ENCODE assay signal across 1 cellular context in the genomic region with DNA sequence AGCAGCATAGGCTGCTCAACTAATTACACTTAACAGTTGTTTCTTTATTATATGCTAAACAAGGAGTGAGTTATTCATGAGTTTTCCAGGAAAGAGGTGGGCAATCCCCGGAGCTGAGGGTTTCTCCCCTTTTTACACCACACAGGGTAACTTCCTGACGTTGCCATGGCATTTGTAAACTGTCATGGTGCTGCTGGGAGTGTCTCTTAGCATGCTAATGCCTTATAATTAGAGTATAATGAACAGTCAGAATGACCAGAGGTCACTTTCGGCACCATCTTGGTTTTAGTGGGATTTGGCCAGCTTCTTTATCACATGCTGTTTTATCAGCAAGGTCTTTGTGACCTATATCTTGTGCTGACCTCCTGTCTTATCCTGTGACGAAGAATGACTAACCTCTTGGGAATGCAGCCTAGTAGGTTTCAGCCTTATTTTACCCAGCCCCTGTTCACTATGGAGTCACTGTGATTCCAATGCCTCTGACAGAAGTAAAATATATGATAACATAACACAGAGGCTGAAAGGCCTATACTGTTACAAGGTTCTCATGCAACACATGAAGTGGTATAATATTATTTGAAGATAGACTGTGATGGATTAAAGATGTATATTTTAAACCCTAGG.
TF ChIP-seq lines count a peak whose summit lies in the region.

No MANE protein-coding gene starts in this region.

TF ChIP-seq in K562, 482 proteins besides CTCF, POLR2A, EP300 and RAD21 (continues in another document):
- TF ChIP-seq L3MBTL2 (IDR thresholded peaks at IDR 0.05) (peak; percentile 27; the same call in 1 of the 2 replicates), MEIS2 (IDR thresholded peaks at IDR 0.05; ENCODE audit: partially characterized antibody) (peak; percentile 35), JUN (IDR thresholded peaks at IDR 0.05; ENCODE audit: borderline replicate concordance, low read depth, low read length) (peak; percentile 74; the same call in 1 of the 2 replicates), JUN (CRISPR knock-in tag; IDR thresholded peaks at IDR 0.05; ENCODE audit: borderline replicate concordance) (no peak), DPF2 (IDR thresholded peaks at IDR 0.05) (peak; percentile 66), KAT7 (CRISPR knock-in tag; IDR thresholded peaks at IDR 0.05; ENCODE audit: borderline replicate concordance) (no peak), JUND (IDR thresholded peaks at IDR 0.05; ENCODE audit: borderline replicate concordance, low read depth, low read length) (peak; percentile 94), JUND (tag; IDR thresholded peaks at IDR 0.05; ENCODE audit: borderline replicate concordance, low read depth, low read length) (peak; percentile 95; the same call in 2 of the 3 replicates), ZNF444 (CRISPR knock-in tag; IDR thresholded peaks at IDR 0.05) (no peak), NR2C2 (CRISPR knock-in tag; IDR thresholded peaks at IDR 0.05) (no peak), NR2C2 (tag; IDR thresholded peaks at IDR 0.05) (peak; percentile 84), RUNX1 (IDR thresholded peaks at IDR 0.05; ENCODE audit: low read depth) (no peak), CTBP1 (IDR thresholded peaks at IDR 0.05; ENCODE audit: borderline replicate concordance) (0 out of 2 replicates have a peak, but pooled peaks have one; percentile 54), ARID1B (IDR thresholded peaks at IDR 0.05) (peak; percentile 79), NONO (IDR thresholded peaks at IDR 0.05; ENCODE audit: low read depth in 2 of 2, low read length in 1 of 2) (no peak), XRCC5 (IDR thresholded peaks at IDR 0.05; ENCODE audit: low read depth, low read length) (no peak), NFYB (IDR thresholded peaks at IDR 0.05; ENCODE audit: extremely low read depth, insufficient read length) (no peak), ZNF717 (CRISPR knock-in tag; IDR thresholded peaks at IDR 0.05) (no peak), PML (IDR thresholded peaks at IDR 0.05; ENCODE audit: low read length) (no peak), KDM1A (IDR thresholded peaks at IDR 0.05) (0 out of 4 replicates have a peak, but pooled peaks of 1 of the 2 experiments have one; percentile 38), FOXJ2 (tag; IDR thresholded peaks at IDR 0.05) (0 out of 2 replicates have a peak, but pooled peaks have one; percentile 28), ESRRA (IDR thresholded peaks at IDR 0.05; ENCODE audit: borderline replicate concordance, low read depth) (peak; percentile 89), RBM22 (IDR thresholded peaks at IDR 0.05; ENCODE audit: low read depth, low read length, poor library complexity, severe bottlenecking) (no peak), SUPT5H (IDR thresholded peaks at IDR 0.05) (no peak), EZH2 (IDR thresholded peaks at IDR 0.05; ENCODE audit: borderline replicate concordance, low read depth, low read length) (no peak), ZNF239 (CRISPR knock-in tag; IDR thresholded peaks at IDR 0.05) (no peak), FOSL1 (tag; conservative IDR thresholded peaks at IDR 0.05) (peak; percentile 96), CREM (IDR thresholded peaks at IDR 0.05; ENCODE audit: low read depth) (peak; percentile 48), TEAD2 (tag; IDR thresholded peaks at IDR 0.05) (0 out of 2 replicates have a peak, but pooled peaks have one; percentile 49), FOXM1 (IDR thresholded peaks at IDR 0.05; ENCODE audit: low read depth) (no peak), FOXM1 (CRISPR knock-in tag; IDR thresholded peaks at IDR 0.05; ENCODE audit: low read depth) (no peak), EHMT2 (IDR thresholded peaks at IDR 0.05) (peak; percentile 71; the same call in 1 of the 2 replicates), ADNP (tag; IDR thresholded peaks at IDR 0.05) (peak; percentile 48; the same call in 1 of the 2 replicates), TCF7L2 (IDR thresholded peaks at IDR 0.05; ENCODE audit: low read depth, low read length) (no peak), HLTF (IDR thresholded peaks at IDR 0.05) (no peak), DMBX1 (CRISPR knock-in tag; IDR thresholded peaks at IDR 0.05; ENCODE audit: borderline replicate concordance) (no peak), CREB1 (IDR thresholded peaks at IDR 0.05) (no peak), CREB1 (CRISPR knock-in tag; IDR thresholded peaks at IDR 0.05) (no peak), ZNF644 (tag; IDR thresholded peaks at IDR 0.05; ENCODE audit: low read depth) (peak; percentile 65), TEAD1 (CRISPR knock-in tag; IDR thresholded peaks at IDR 0.05) (peak; percentile 39 to 97; a peak in 3 of 4 replicates), CBFA2T2 (conservative IDR thresholded peaks at IDR 0.05) (0 out of 2 replicates have a peak, but pooled peaks have one; percentile 13), SMARCC2 (IDR thresholded peaks at IDR 0.05; ENCODE audit: low read depth) (0 out of 2 replicates have a peak, but pooled peaks have one; percentile 25), SIN3B (IDR thresholded peaks at IDR 0.05; ENCODE audit: low read depth) (no peak), MTA1 (IDR thresholded peaks at IDR 0.05; ENCODE audit: borderline replicate concordance) (peak; percentile 59; the same call in 1 of the 2 replicates), LARP7 (IDR thresholded peaks at IDR 0.05) (no peak), ETV1 (tag; conservative IDR thresholded peaks at IDR 0.05; ENCODE audit: low read depth) (no peak), RCOR1 (IDR thresholded peaks at IDR 0.05; ENCODE audit: borderline replicate concordance in 1 of 2, low read depth in 2 of 2, low read length in 2 of 2) (peak in 1 of 2 experiments; percentile 68; a peak in 1 of 4 replicates), PHF20 (IDR thresholded peaks at IDR 0.05; ENCODE audit: partially characterized antibody) (no peak)
- TF ChIP-seq, protein P1, sequence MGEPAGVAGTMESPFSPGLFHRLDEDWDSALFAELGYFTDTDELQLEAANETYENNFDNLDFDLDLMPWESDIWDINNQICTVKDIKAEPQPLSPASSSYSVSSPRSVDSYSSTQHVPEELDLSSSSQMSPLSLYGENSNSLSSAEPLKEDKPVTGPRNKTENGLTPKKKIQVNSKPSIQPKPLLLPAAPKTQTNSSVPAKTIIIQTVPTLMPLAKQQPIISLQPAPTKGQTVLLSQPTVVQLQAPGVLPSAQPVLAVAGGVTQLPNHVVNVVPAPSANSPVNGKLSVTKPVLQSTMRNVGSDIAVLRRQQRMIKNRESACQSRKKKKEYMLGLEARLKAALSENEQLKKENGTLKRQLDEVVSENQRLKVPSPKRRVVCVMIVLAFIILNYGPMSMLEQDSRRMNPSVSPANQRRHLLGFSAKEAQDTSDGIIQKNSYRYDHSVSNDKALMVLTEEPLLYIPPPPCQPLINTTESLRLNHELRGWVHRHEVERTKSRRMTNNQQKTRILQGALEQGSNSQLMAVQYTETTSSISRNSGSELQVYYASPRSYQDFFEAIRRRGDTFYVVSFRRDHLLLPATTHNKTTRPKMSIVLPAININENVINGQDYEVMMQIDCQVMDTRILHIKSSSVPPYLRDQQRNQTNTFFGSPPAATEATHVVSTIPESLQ (CRISPR knock-in tag; IDR thresholded peaks at IDR 0.05), result no peak
- TF ChIP-seq, protein P2, sequence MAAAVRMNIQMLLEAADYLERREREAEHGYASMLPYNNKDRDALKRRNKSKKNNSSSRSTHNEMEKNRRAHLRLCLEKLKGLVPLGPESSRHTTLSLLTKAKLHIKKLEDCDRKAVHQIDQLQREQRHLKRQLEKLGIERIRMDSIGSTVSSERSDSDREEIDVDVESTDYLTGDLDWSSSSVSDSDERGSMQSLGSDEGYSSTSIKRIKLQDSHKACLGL (CRISPR knock-in tag; IDR thresholded peaks at IDR 0.05; ENCODE audit: borderline replicate concordance, poor library complexity, severe bottlenecking), result no peak
- TF ChIP-seq, protein P3, sequence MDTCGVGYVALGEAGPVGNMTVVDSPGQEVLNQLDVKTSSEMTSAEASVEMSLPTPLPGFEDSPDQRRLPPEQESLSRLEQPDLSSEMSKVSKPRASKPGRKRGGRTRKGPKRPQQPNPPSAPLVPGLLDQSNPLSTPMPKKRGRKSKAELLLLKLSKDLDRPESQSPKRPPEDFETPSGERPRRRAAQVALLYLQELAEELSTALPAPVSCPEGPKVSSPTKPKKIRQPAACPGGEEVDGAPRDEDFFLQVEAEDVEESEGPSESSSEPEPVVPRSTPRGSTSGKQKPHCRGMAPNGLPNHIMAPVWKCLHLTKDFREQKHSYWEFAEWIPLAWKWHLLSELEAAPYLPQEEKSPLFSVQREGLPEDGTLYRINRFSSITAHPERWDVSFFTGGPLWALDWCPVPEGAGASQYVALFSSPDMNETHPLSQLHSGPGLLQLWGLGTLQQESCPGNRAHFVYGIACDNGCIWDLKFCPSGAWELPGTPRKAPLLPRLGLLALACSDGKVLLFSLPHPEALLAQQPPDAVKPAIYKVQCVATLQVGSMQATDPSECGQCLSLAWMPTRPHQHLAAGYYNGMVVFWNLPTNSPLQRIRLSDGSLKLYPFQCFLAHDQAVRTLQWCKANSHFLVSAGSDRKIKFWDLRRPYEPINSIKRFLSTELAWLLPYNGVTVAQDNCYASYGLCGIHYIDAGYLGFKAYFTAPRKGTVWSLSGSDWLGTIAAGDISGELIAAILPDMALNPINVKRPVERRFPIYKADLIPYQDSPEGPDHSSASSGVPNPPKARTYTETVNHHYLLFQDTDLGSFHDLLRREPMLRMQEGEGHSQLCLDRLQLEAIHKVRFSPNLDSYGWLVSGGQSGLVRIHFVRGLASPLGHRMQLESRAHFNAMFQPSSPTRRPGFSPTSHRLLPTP (IDR thresholded peaks at IDR 0.05; ENCODE audit: borderline replicate concordance, extremely low read depth, insufficient read length), result no peak
- TF ChIP-seq, protein P4, sequence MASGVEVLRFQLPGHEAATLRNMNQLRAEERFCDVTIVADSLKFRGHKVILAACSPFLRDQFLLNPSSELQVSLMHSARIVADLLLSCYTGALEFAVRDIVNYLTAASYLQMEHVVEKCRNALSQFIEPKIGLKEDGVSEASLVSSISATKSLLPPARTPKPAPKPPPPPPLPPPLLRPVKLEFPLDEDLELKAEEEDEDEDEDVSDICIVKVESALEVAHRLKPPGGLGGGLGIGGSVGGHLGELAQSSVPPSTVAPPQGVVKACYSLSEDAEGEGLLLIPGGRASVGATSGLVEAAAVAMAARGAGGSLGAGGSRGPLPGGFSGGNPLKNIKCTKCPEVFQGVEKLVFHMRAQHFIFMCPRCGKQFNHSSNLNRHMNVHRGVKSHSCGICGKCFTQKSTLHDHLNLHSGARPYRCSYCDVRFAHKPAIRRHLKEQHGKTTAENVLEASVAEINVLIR (CRISPR knock-in tag; IDR thresholded peaks at IDR 0.05), result peak; percentile 38; the same call in 1 of the 2 replicates
- TF ChIP-seq, protein P5, sequence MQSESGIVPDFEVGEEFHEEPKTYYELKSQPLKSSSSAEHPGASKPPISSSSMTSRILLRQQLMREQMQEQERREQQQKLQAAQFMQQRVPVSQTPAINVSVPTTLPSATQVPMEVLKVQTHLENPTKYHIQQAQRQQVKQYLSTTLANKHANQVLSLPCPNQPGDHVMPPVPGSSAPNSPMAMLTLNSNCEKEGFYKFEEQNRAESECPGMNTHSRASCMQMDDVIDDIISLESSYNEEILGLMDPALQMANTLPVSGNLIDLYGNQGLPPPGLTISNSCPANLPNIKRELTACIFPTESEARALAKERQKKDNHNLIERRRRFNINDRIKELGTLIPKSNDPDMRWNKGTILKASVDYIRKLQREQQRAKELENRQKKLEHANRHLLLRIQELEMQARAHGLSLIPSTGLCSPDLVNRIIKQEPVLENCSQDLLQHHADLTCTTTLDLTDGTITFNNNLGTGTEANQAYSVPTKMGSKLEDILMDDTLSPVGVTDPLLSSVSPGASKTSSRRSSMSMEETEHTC (IDR thresholded peaks at IDR 0.05), result peak; percentile 70; the same call in 1 of the 2 replicates
- TF ChIP-seq, protein P6, sequence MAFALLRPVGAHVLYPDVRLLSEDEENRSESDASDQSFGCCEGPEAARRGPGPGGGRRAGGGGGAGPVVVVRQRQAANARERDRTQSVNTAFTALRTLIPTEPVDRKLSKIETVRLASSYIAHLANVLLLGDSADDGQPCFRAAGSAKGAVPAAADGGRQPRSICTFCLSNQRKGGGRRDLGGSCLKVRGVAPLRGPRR (CRISPR knock-in tag; IDR thresholded peaks at IDR 0.05), result no peak
- TF ChIP-seq, protein P7, sequence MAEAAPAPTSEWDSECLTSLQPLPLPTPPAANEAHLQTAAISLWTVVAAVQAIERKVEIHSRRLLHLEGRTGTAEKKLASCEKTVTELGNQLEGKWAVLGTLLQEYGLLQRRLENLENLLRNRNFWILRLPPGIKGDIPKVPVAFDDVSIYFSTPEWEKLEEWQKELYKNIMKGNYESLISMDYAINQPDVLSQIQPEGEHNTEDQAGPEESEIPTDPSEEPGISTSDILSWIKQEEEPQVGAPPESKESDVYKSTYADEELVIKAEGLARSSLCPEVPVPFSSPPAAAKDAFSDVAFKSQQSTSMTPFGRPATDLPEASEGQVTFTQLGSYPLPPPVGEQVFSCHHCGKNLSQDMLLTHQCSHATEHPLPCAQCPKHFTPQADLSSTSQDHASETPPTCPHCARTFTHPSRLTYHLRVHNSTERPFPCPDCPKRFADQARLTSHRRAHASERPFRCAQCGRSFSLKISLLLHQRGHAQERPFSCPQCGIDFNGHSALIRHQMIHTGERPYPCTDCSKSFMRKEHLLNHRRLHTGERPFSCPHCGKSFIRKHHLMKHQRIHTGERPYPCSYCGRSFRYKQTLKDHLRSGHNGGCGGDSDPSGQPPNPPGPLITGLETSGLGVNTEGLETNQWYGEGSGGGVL (CRISPR knock-in tag; IDR thresholded peaks at IDR 0.05), result no peak
- TF ChIP-seq, protein P8, sequence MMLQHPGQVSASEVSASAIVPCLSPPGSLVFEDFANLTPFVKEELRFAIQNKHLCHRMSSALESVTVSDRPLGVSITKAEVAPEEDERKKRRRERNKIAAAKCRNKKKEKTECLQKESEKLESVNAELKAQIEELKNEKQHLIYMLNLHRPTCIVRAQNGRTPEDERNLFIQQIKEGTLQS (IDR thresholded peaks at IDR 0.05), result peak; percentile 83
- TF ChIP-seq, protein P8 (CRISPR knock-in tag; conservative IDR thresholded peaks at IDR 0.05), result no peak
- TF ChIP-seq, protein P9, sequence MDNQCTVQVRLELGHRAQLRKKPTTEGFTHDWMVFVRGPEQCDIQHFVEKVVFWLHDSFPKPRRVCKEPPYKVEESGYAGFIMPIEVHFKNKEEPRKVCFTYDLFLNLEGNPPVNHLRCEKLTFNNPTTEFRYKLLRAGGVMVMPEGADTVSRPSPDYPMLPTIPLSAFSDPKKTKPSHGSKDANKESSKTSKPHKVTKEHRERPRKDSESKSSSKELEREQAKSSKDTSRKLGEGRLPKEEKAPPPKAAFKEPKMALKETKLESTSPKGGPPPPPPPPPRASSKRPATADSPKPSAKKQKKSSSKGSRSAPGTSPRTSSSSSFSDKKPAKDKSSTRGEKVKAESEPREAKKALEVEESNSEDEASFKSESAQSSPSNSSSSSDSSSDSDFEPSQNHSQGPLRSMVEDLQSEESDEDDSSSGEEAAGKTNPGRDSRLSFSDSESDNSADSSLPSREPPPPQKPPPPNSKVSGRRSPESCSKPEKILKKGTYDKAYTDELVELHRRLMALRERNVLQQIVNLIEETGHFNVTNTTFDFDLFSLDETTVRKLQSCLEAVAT (IDR thresholded peaks at IDR 0.05), result no peak
